23 cellular contexts compared by ENCODE assay signal in genomic region chr6:156880913-156881312, GRCh38.
DNase-seq lines count a peak whose midpoint lies in the region; ATAC-seq and TF ChIP-seq lines count a peak whose summit lies in the region.
"Had no signal": no experiment of that assay in that cellular context is flagged by ENCODE, and none has a peak within 500 bp of the region (broad histone marks: within the 10 kb centered on the region; RNA-seq: fewer than 3 reads in every experiment).

No MANE protein-coding gene starts in this region.

- no peak overlapping the region for H4K91ac ChIP-seq in trophoblast cell (ENCODE audit: low read depth, low read length)

- ATAC-seq in CD8-positive, alpha-beta T cell: no peak
- ATAC-seq in HG03354 (IDR thresholded peaks at IDR 0.05; ENCODE audit: poor library complexity, severe bottlenecking, unreplicated experiment): no peak
- no peak for ATAC-seq in HG03378 (IDR thresholded peaks at IDR 0.05; ENCODE audit: unreplicated experiment)
- ATAC-seq: activated T-cell treated with anti-CD3 and anti-CD28 coated beads, Interleukin-2, amount 50 U/mL, for 72 hours had no signal

- H3K79me2 ChIP-seq in Karpas-422 (ENCODE audit: low read length) (peaks cover 99% of the 10 kb centered on the region), trophoblast cell (ENCODE audit: control insufficient read depth, insufficient read depth, low read length, poor library complexity) (peaks cover 11% of the 10 kb centered on the region)

- peak overlapping the region; percentile 59 for H3K9ac ChIP-seq in Karpas-422 (ENCODE audit: low read length)
- no peak overlapping the region for H3K9ac ChIP-seq in trophoblast cell (ENCODE audit: low read length)
- H3K9ac ChIP-seq: BLaER1, neural progenitor cell had no signal

- no peaks in the 10 kb centered on the region for H3K36me3 Mint-ChIP-seq in CD8-positive, alpha-beta T cell

- H3K27ac Mint-ChIP-seq in CD8-positive, alpha-beta T cell: peak overlapping the region; percentile 20
- H3K27ac Mint-ChIP-seq: activated CD4-positive, alpha-beta T cell treated with anti-CD3 and anti-CD28 coated beads, Interleukin-2, amount 10 ng/mL, durations not matched to agents 7 days and 5 days; activated T-cell treated with anti-CD3 and anti-CD28 coated beads, Interleukin-2, amount 50 U/mL, for 72 hours; neural progenitor cell; T-helper 2 cell treated with Interferon-gamma antibody and Interleukin-4, amounts not matched to agents 5 μg/mL and 100 μg/mL, for 36 hours had no signal

- H3K9me3 ChIP-seq in CD8-positive, alpha-beta T cell (ENCODE audit: low read length): no peaks in the 10 kb centered on the region
- H3K9me3 ChIP-seq in Karpas-422 (ENCODE audit: low read length) (no peaks in the 10 kb centered on the region), trophoblast cell (ENCODE audit: insufficient read depth, low read depth, low read length) (no peaks in the 10 kb centered on the region)
- H3K9me3 ChIP-seq: breast epithelium had no signal

- H3K4me2 ChIP-seq in Karpas-422 (ENCODE audit: low read depth, low read length, poor library complexity, severe bottlenecking): peak overlapping the region; percentile 75
- no peak overlapping the region for H3K4me2 ChIP-seq in trophoblast cell (ENCODE audit: low read length)
- H3K4me2 ChIP-seq: neural progenitor cell had no signal

- H4K20me1 ChIP-seq in Karpas-422 (ENCODE audit: insufficient read depth, low read depth, low read length): no peaks in the 10 kb centered on the region; the same call in 1 of the 2 replicates

- no peak overlapping the region for H4K12ac ChIP-seq in trophoblast cell (ENCODE audit: low read depth, low read length)

- H2BK120ac ChIP-seq in trophoblast cell (ENCODE audit: insufficient read depth, low read length, poor library complexity): no peak overlapping the region

- no peak for TF ChIP-seq CTCF in CD8-positive, alpha-beta T cell (IDR thresholded peaks at IDR 0.05)

- no peaks in the 10 kb centered on the region for H3K27me3 Mint-ChIP-seq in CD8-positive, alpha-beta T cell (ENCODE audit: low read depth)
- H3K27me3 Mint-ChIP-seq: activated CD4-positive, alpha-beta T cell treated with anti-CD3 and anti-CD28 coated beads, Interleukin-2, amount 10 ng/mL, durations not matched to agents 7 days and 5 days had no signal

- peaks cover 39% of the 10 kb centered on the region for H3K4me1 ChIP-seq in CD8-positive, alpha-beta T cell (ENCODE audit: insufficient read depth, low read length)
- H3K4me1 ChIP-seq in Karpas-422 (ENCODE audit: low read length): peaks cover 95% of the 10 kb centered on the region
- peaks cover 0 to 7% of the 10 kb centered on the region in 2 experiments for H3K4me1 ChIP-seq in trophoblast cell (ENCODE audit: control insufficient read depth in 1 of 2, insufficient read depth in 2 of 2, low read length in 2 of 2)

- H3K4me3 ChIP-seq in CD8-positive, alpha-beta T cell (ENCODE audit: low read depth, low read length): no peak overlapping the region
- H3K4me3 ChIP-seq in Karpas-422 (ENCODE audit: low read length) (peak overlapping the region; percentile 62; the same call in 1 of the 2 replicates), trophoblast cell (ENCODE audit: low read depth, low read length) (no peak overlapping the region)
- H3K4me3 ChIP-seq: BLaER1, breast epithelium, neural progenitor cell had no signal

- peak overlapping the region; percentile 27 for H3K4ac ChIP-seq in trophoblast cell (ENCODE audit: low read depth, low read length)

- H2BK5ac ChIP-seq in trophoblast cell (ENCODE audit: low read depth, low read length, poor library complexity): no peak overlapping the region

- H2BK12ac ChIP-seq in trophoblast cell (ENCODE audit: low read length): no peak overlapping the region

- no peaks in the 10 kb centered on the region for H3K36me3 ChIP-seq in CD8-positive, alpha-beta T cell (ENCODE audit: insufficient read depth, low read length)
- no peaks in the 10 kb centered on the region for H3K36me3 ChIP-seq in Karpas-422 (ENCODE audit: insufficient read depth, low read length)
- no peaks in the 10 kb centered on the region for H3K36me3 ChIP-seq in trophoblast cell (ENCODE audit: control insufficient read depth in 1 of 2, insufficient read depth in 2 of 2, low read length in 2 of 2)
- H3K36me3 ChIP-seq: breast epithelium, neural progenitor cell had no signal

- H3K79me1 ChIP-seq in trophoblast cell (ENCODE audit: low read length): no peaks in the 10 kb centered on the region

- no peak overlapping the region for H3K23ac ChIP-seq in trophoblast cell (ENCODE audit: low read length)

- H2AFZ ChIP-seq in Karpas-422 (ENCODE audit: low read length) (no peak overlapping the region), trophoblast cell (ENCODE audit: insufficient read depth, low read length, poor library complexity) (no peak overlapping the region)
- H2AFZ ChIP-seq: neural progenitor cell had no signal

- peaks cover 83% of the 10 kb centered on the region for H3K4me1 Mint-ChIP-seq in CD8-positive, alpha-beta T cell (ENCODE audit: low read depth)

- H3K4me3 Mint-ChIP-seq in CD8-positive, alpha-beta T cell: no peak overlapping the region
- H3K4me3 Mint-ChIP-seq: activated CD4-positive, alpha-beta T cell treated with anti-CD3 and anti-CD28 coated beads, Interleukin-2, amount 10 ng/mL, durations not matched to agents 7 days and 5 days; activated T-cell treated with anti-CD3 and anti-CD28 coated beads, Interleukin-2, amount 50 U/mL, for 72 hours; neural progenitor cell; T-helper 2 cell treated with Interferon-gamma antibody and Interleukin-4, amounts not matched to agents 5 μg/mL and 100 μg/mL, for 36 hours had no signal

- POLR2A ChIA-PET in CD8-positive, alpha-beta T cell (lab: Charles Lee): interaction anchor here (1.1 to 1.7 kb wide), 2 partner anchors 8 to 11 kb away, joined by 4 to 6 read pairs; no protein-coding TSS in a partner anchor

- whole genome bisulfite sequencing in trophoblast cell (ENCODE audit: extremely low coverage, insufficient coverage, insufficient read length): no CpG with 5 or more reads among the region's 3 CpGs

- intact Hi-C loops in CD8-positive, alpha-beta T cell (cut with DNase I, micrococcal nuclease): no loop called here

- H3K9me3 Mint-ChIP-seq in CD8-positive, alpha-beta T cell: no peaks in the 10 kb centered on the region
- H3K9me3 Mint-ChIP-seq: activated CD4-positive, alpha-beta T cell treated with anti-CD3 and anti-CD28 coated beads, Interleukin-2, amount 10 ng/mL, durations not matched to agents 7 days and 5 days; activated T-cell treated with anti-CD3 and anti-CD28 coated beads, Interleukin-2, amount 50 U/mL, for 72 hours; neural progenitor cell; T-helper 2 cell treated with Interferon-gamma antibody and Interleukin-4, amounts not matched to agents 5 μg/mL and 100 μg/mL, for 36 hours had no signal

- no peak overlapping the region for H3K14ac ChIP-seq in trophoblast cell (ENCODE audit: low read length)

- H3K27me3 ChIP-seq in CD8-positive, alpha-beta T cell (ENCODE audit: insufficient read depth, low read length): no peaks in the 10 kb centered on the region
- H3K27me3 ChIP-seq in Karpas-422 (ENCODE audit: low read length): no peaks in the 10 kb centered on the region
- H3K27me3 ChIP-seq in trophoblast cell (ENCODE audit: insufficient read depth, low read length): no peaks in the 10 kb centered on the region
- H3K27me3 ChIP-seq: BLaER1, breast epithelium, neural progenitor cell had no signal

- H2AK5ac ChIP-seq in trophoblast cell (ENCODE audit: low read length): no peak overlapping the region

- no peaks in the 10 kb centered on the region for H3K9me2 ChIP-seq in Karpas-422 (replicated peaks; ENCODE audit: insufficient read depth, low read length)

- H3K27ac ChIP-seq in CD8-positive, alpha-beta T cell (ENCODE audit: low read depth, low read length): no peak overlapping the region
- peak overlapping the region; percentile 81 for H3K27ac ChIP-seq in Karpas-422 (ENCODE audit: low read length)
- no peak overlapping the region for H3K27ac ChIP-seq in trophoblast cell (ENCODE audit: low read depth, low read length)
- H3K27ac ChIP-seq: BLaER1, neural progenitor cell had no signal

- no peak overlapping the region for H3K18ac ChIP-seq in trophoblast cell (ENCODE audit: low read length)

- no peak overlapping the region for H4K8ac ChIP-seq in trophoblast cell (ENCODE audit: low read depth, low read length)

- CTCF ChIA-PET in CD8-positive, alpha-beta T cell (lab: Charles Lee): no interaction called here

- no peak for DNase-seq in CD8-positive, alpha-beta T cell
- DNase-seq in Karpas-422 (no peak), cerebellum (ENCODE audit: low spot score) (peak; percentile 45), trophoblast cell (peak in 1 of 2 donors; percentile 11)
- no peak for DNase-seq in central memory CD4-positive, alpha-beta T cell
- DNase-seq: activated CD4-positive, alpha-beta T cell treated with anti-CD3 and anti-CD28 coated beads, Interleukin-2, amount 10 ng/mL, durations not matched to agents 7 days and 5 days; activated naive CD4-positive, alpha-beta T cell treated with Interleukin-2 at 50 U/mL for 16 hours; activated T-cell treated with anti-CD3 and anti-CD28 coated beads, Interleukin-2, amount 50 U/mL, for 72 hours; COR-L47; cortex of kidney; DMS79 treated with DMSO at 0.1 percent for 48 hours; HCEC 1CT; IMR-90; NCI-H1092 treated with DMSO at 0.1 percent for 48 hours; NCI-H2171 treated with DMSO at 0.1 percent for 48 hours; NCI-H748 treated with DMSO at 0.1 percent for 48 hours; posterior cingulate gyrus had no signal
